8 cellular contexts compared by ENCODE assay signal in genomic region chr7:140673063-140673769, GRCh38. TPM values are rescaled to one million over a fixed set of nuclear protein-coding genes. Genes with fewer than 3 reads are reported as not detected.
A peak's percentile ranks its signal among the peaks of the same experiment; 100 is the strongest.
DNase-seq lines count a peak whose midpoint lies in the region; ATAC-seq, FAIRE-seq and TF ChIP-seq lines count a peak whose summit lies in the region.

No MANE protein-coding gene starts in this region.

- in situ Hi-C loops in HepG2 (cut with HindIII; ENCODE audit: extremely low pct_ligation_motif_present, low pct_unique_long_range_greater_than_20kb) = no loop called here

- H3K9me3 ChIP-seq in HepG2 (ENCODE audit: low read length) = no peaks in the 10 kb centered on the region

- ATAC-seq in GM21390 (IDR thresholded peaks at IDR 0.05; ENCODE audit: unreplicated experiment) (peak; percentile 44), HepG2 (peak; percentile 75)

- peak overlapping the region; percentile 66 for H3K4me3 ChIP-seq in cardiac fibroblast (replicated peaks in 1 of 2; ENCODE audit: low read depth in 2 of 2, low read length in 2 of 2)
- H3K4me3 ChIP-seq in HepG2 (replicated peaks in 1 of 3; ENCODE audit: insufficient read depth in 1 of 3, low read depth in 2 of 3, low read length in 3 of 3) = peak overlapping the region; percentile 60 to 78 (median 63); a peak in 5 of 6 replicates

- POLR2A ChIA-PET in HepG2 (lab: Yijun Ruan, JAX) = interaction anchor here (1.4 to 1.5 kb wide), 2 partner anchors 23 to 330 kb away, joined by 5 read pairs; partner anchors contain the start of gene NDUFB2

- no TSS peak for BruUV-seq in HepG2 (replicated peaks; lab: Mats Ljungman, UMichigan)

- intact Hi-C loops in HepG2 (cut with micrococcal nuclease; ENCODE audit: unreplicated experiment) = no loop called here

- H3K27me3 ChIP-seq in HepG2 (ENCODE audit: control insufficient read depth in 1 of 2, insufficient read depth in 2 of 2, low read length in 2 of 2) = no peaks in the 10 kb centered on the region

- TF ChIP-seq RAD21 in Ishikawa (IDR thresholded peaks at IDR 0.05; ENCODE audit: low read depth) = no peak
- 0 out of 2 replicates have a peak, but pooled peaks have one; percentile 19 for TF ChIP-seq RAD21 in HepG2 (CRISPR knock-in tag; IDR thresholded peaks at IDR 0.05)

- TF ChIP-seq EP300 in Ishikawa (IDR thresholded peaks at IDR 0.05; ENCODE audit: borderline replicate concordance) (0 out of 2 replicates have a peak, but pooled peaks have one; percentile 19), HepG2 (IDR thresholded peaks at IDR 0.05; ENCODE audit: low read depth in 2 of 2, low read length in 2 of 2) (no peak), HepG2 (CRISPR knock-in tag; IDR thresholded peaks at IDR 0.05; ENCODE audit: borderline replicate concordance) (no peak)

- peaks cover 16% of the 10 kb centered on the region for H3K4me1 ChIP-seq in HepG2 (ENCODE audit: insufficient read depth, low read length)

- no peak overlapping the region for H2AFZ ChIP-seq in HepG2 (ENCODE audit: low read length)

- no peaks in the 10 kb centered on the region for H4K20me1 ChIP-seq in HepG2 (ENCODE audit: insufficient read depth, low read length)

- CTCF ChIA-PET in HepG2 (lab: Yijun Ruan, JAX; ENCODE audit: low intra/inter-chr PET ratio, low total read pairs) = no interaction called here

- H3K36me3 ChIP-seq in HepG2 (replicated peaks in 1 of 2; ENCODE audit: control insufficient read depth in 1 of 2, insufficient read depth in 2 of 2, low read length in 2 of 2) = no peaks in the 10 kb centered on the region

- H3K27ac ChIP-seq in VCaP = peak overlapping the region; percentile 99
- no peak overlapping the region for H3K27ac ChIP-seq in HepG2 (ENCODE audit: extremely low read length, insufficient read depth, low read length)

- TF ChIP-seq CTCF in VCaP (conservative IDR thresholded peaks at IDR 0.05) = peak; percentile 12; the same call in 1 of the 2 replicates
- no peak for TF ChIP-seq CTCF in cardiac fibroblast (IDR thresholded peaks at IDR 0.05; ENCODE audit: low read depth, low read length)
- TF ChIP-seq CTCF in HepG2 (CRISPR knock-in tag; IDR thresholded peaks at IDR 0.05) = peak; percentile 28; the same call in 1 of the 2 replicates

- H3K79me2 ChIP-seq in HepG2 (ENCODE audit: insufficient read depth, low read length) = no peaks in the 10 kb centered on the region

- no peak for FAIRE-seq in HepG2 (lab: Jason Lieb, UNC)

- peak overlapping the region; percentile 54; the same call in 1 of the 2 replicates for H3K9ac ChIP-seq in HepG2 (ENCODE audit: insufficient read depth, low read depth, low read length)

- peak; percentile 51 for DNase-seq in DMS53 treated with DMSO at 0.1 percent for 48 hours (lab: John Stamatoyannopoulos, UW; ENCODE audit: unreplicated experiment)
- DNase-seq in cardiac fibroblast (ENCODE audit: low read depth in 2 of 2) = peak in 1 of 2 donors; percentile 23
- DNase-seq in HepG2 (ENCODE audit: low spot score) = no peak
- peak; percentile 53 for DNase-seq in stimulated activated CD4-positive, alpha-beta T cell treated with anti-CD3 and anti-CD28 coated beads, Interleukin-4, amount 100 ng/mL, for 24 hours
- no peak for DNase-seq in NOMO-1 treated with dmso at 0.1 percent for 144 hours (lab: John Stamatoyannopoulos, UW; ENCODE audit: unreplicated experiment)

- H3K4me2 ChIP-seq in HepG2 (ENCODE audit: low read depth, low read length) = peak overlapping the region; percentile 83

- 93% methylated on average over 10 of the region's 72 CpGs for whole genome bisulfite sequencing in HepG2 (ENCODE audit: low lambda C conversion rate)

- no peak for TF ChIP-seq POLR2A in HepG2 (IDR thresholded peaks at IDR 0.05; ENCODE audit: insufficient read depth in 1 of 2, low read depth in 2 of 2, low read length in 2 of 2)

TF ChIP-seq in Ishikawa, 13 proteins besides CTCF, POLR2A, EP300 and RAD21 (continues in another document):
- TF ChIP-seq TEAD4 (IDR thresholded peaks at IDR 0.05) = no peak

RNA-seq across cellular contexts. Expression of gene ADCK2, which starts 0.5 kb away (rescaled TPM):
- 13.0 and 18.8 TPM in 2 replicates for total RNA-seq in HepG2 (2016; rRNA removed; fragmentation: Illumina TruSeq; extraction: Trizol)
- total RNA-seq in HepG2 (2016; cell fraction: cytosol; rRNA removed; fragmentation: Illumina TruSeq; extraction: Trizol; ENCODE audit: low read depth) = 11.3 and 12.9 TPM in 2 replicates
- total RNA-seq in HepG2 (2016; cell fraction: insoluble cytoplasmic fraction; rRNA removed; fragmentation: Illumina TruSeq; extraction: Trizol) = 12.9 and 17.0 TPM in 2 replicates
- total RNA-seq in HepG2 (2016; cell fraction: membrane; rRNA removed; fragmentation: Illumina TruSeq; extraction: Trizol) = 21.8 and 27.4 TPM in 2 replicates
- 9.9 and 12.3 TPM in 2 replicates for total RNA-seq in HepG2 (2016; cell fraction: nucleus; rRNA removed; fragmentation: Illumina TruSeq; extraction: Trizol)
- 8.6 and 11.0 TPM in 2 replicates for polyA plus RNA-seq in HepG2 (2011; rRNA removed)
- 9.4 and 11.4 TPM in 2 replicates for polyA plus RNA-seq in HepG2 (2011; cell fraction: cytosol; rRNA removed)
- polyA plus RNA-seq in HepG2 (2011; cell fraction: nucleus; rRNA removed) = 6.0 and 7.4 TPM in 2 replicates
- 9.1 and 12.8 TPM in 2 replicates for polyA plus RNA-seq in HepG2 (2012)
- polyA plus RNA-seq in HepG2 (2016; cell fraction: cytosol; fragmentation: Illumina TruSeq; extraction: Trizol; ENCODE audit: low read depth) = 8.4 and 11.6 TPM in 2 replicates
- polyA plus RNA-seq in HepG2 (2016; cell fraction: insoluble cytoplasmic fraction; fragmentation: Illumina TruSeq; extraction: Trizol; ENCODE audit: low read depth) = 12.7 and 13.0 TPM in 2 replicates
- 14.0 and 16.5 TPM in 2 replicates for polyA plus RNA-seq in HepG2 (2016; cell fraction: membrane; fragmentation: Illumina TruSeq; extraction: Trizol; ENCODE audit: low read depth)
- 12.7 and 15.1 TPM in 2 replicates for polyA plus RNA-seq in HepG2 (2016; cell fraction: nucleus; fragmentation: Illumina TruSeq; extraction: Trizol; ENCODE audit: insufficient read depth, low read depth)
- 16.6 and 21.9 TPM in 2 replicates for polyA minus RNA-seq in HepG2 (2011; rRNA and poly(A)+ RNA removed; ENCODE audit: low replicate concordance)
- 6.9 and 9.1 TPM in 2 replicates for polyA minus RNA-seq in HepG2 (2011; cell fraction: cytosol; rRNA and poly(A)+ RNA removed)
- 5.5 and 6.8 TPM in 2 replicates for polyA minus RNA-seq in HepG2 (2011; cell fraction: nucleus; rRNA and poly(A)+ RNA removed)

RNA-seq across cellular contexts. Expression of gene NDUFB2, which starts 23.3 kb away (rescaled TPM):
- 221 and 276 TPM in 2 replicates for total RNA-seq in HepG2 (2016; rRNA removed; fragmentation: Illumina TruSeq; extraction: Trizol)
- total RNA-seq in HepG2 (2016; cell fraction: cytosol; rRNA removed; fragmentation: Illumina TruSeq; extraction: Trizol; ENCODE audit: low read depth) = 157 and 214 TPM in 2 replicates
- total RNA-seq in HepG2 (2016; cell fraction: insoluble cytoplasmic fraction; rRNA removed; fragmentation: Illumina TruSeq; extraction: Trizol) = 236 and 320 TPM in 2 replicates
- total RNA-seq in HepG2 (2016; cell fraction: membrane; rRNA removed; fragmentation: Illumina TruSeq; extraction: Trizol) = 201 and 247 TPM in 2 replicates
- 67.5 and 90.6 TPM in 2 replicates for total RNA-seq in HepG2 (2016; cell fraction: nucleus; rRNA removed; fragmentation: Illumina TruSeq; extraction: Trizol)
- 191 and 206 TPM in 2 replicates for polyA plus RNA-seq in HepG2 (2011; rRNA removed)
- polyA plus RNA-seq in HepG2 (2011; cell fraction: cytosol; rRNA removed) = 340 and 406 TPM in 2 replicates
- 77.0 and 82.4 TPM in 2 replicates for polyA plus RNA-seq in HepG2 (2011; cell fraction: nucleus; rRNA removed)
- 92.9 and 110 TPM in 2 replicates for polyA plus RNA-seq in HepG2 (2012)
- polyA plus RNA-seq in HepG2 (2016; cell fraction: cytosol; fragmentation: Illumina TruSeq; extraction: Trizol; ENCODE audit: low read depth) = 164 and 220 TPM in 2 replicates
- polyA plus RNA-seq in HepG2 (2016; cell fraction: insoluble cytoplasmic fraction; fragmentation: Illumina TruSeq; extraction: Trizol; ENCODE audit: low read depth) = 232 and 255 TPM in 2 replicates
- polyA plus RNA-seq in HepG2 (2016; cell fraction: membrane; fragmentation: Illumina TruSeq; extraction: Trizol; ENCODE audit: low read depth) = 160 and 191 TPM in 2 replicates
- polyA plus RNA-seq in HepG2 (2016; cell fraction: nucleus; fragmentation: Illumina TruSeq; extraction: Trizol; ENCODE audit: insufficient read depth, low read depth) = 139 and 150 TPM in 2 replicates
- polyA minus RNA-seq in HepG2 (2011; rRNA and poly(A)+ RNA removed; ENCODE audit: low replicate concordance) = 49.6 and 83.1 TPM in 2 replicates
- polyA minus RNA-seq in HepG2 (2011; cell fraction: cytosol; rRNA and poly(A)+ RNA removed) = 18.0 and 25.3 TPM in 2 replicates
- polyA minus RNA-seq in HepG2 (2011; cell fraction: nucleus; rRNA and poly(A)+ RNA removed) = 15.2 and 16.7 TPM in 2 replicates

RNA-seq across cellular contexts. Expression of gene DENND2A, which starts 32.6 kb away (rescaled TPM):
- total RNA-seq in HepG2 (2016; rRNA removed; fragmentation: Illumina TruSeq; extraction: Trizol) = not detected in 2 replicates
- 0.09 and 0.10 TPM in 2 replicates for total RNA-seq in HepG2 (2016; cell fraction: cytosol; rRNA removed; fragmentation: Illumina TruSeq; extraction: Trizol; ENCODE audit: low read depth)
- not detected in 2 replicates for total RNA-seq in HepG2 (2016; cell fraction: insoluble cytoplasmic fraction; rRNA removed; fragmentation: Illumina TruSeq; extraction: Trizol)
- total RNA-seq in HepG2 (2016; cell fraction: membrane; rRNA removed; fragmentation: Illumina TruSeq; extraction: Trizol) = not detected in 2 replicates
- total RNA-seq in HepG2 (2016; cell fraction: nucleus; rRNA removed; fragmentation: Illumina TruSeq; extraction: Trizol) = not detected in 2 replicates
- polyA plus RNA-seq in HepG2 (2011; rRNA removed) = 0.12 TPM in 1 of 2 replicates, not detected in the other
- polyA plus RNA-seq in HepG2 (2011; cell fraction: cytosol; rRNA removed) = 0.05 TPM in 1 of 2 replicates, not detected in the other
- polyA plus RNA-seq in HepG2 (2011; cell fraction: nucleus; rRNA removed) = not detected in 2 replicates
- polyA plus RNA-seq in HepG2 (2012) = 0.04 and 0.13 TPM in 2 replicates
- polyA plus RNA-seq in HepG2 (2016; cell fraction: cytosol; fragmentation: Illumina TruSeq; extraction: Trizol; ENCODE audit: low read depth) = 0.02 TPM in 1 of 2 replicates, not detected in the other
- polyA plus RNA-seq in HepG2 (2016; cell fraction: insoluble cytoplasmic fraction; fragmentation: Illumina TruSeq; extraction: Trizol; ENCODE audit: low read depth) = not detected in 2 replicates
- polyA plus RNA-seq in HepG2 (2016; cell fraction: membrane; fragmentation: Illumina TruSeq; extraction: Trizol; ENCODE audit: low read depth) = not detected in 2 replicates
- polyA plus RNA-seq in HepG2 (2016; cell fraction: nucleus; fragmentation: Illumina TruSeq; extraction: Trizol; ENCODE audit: insufficient read depth, low read depth) = not detected in 2 replicates
- polyA minus RNA-seq in HepG2 (2011; rRNA and poly(A)+ RNA removed; ENCODE audit: low replicate concordance) = not detected in 2 replicates
- polyA minus RNA-seq in HepG2 (2011; cell fraction: cytosol; rRNA and poly(A)+ RNA removed) = not detected in 2 replicates
- polyA minus RNA-seq in HepG2 (2011; cell fraction: nucleus; rRNA and poly(A)+ RNA removed) = not detected in 2 replicates

Comparison
In these comparisons a context has a peak if more than half of its experiments do, and no peak if none do; other contexts are left out.
1. DNase-seq: peak in DMS53 treated with DMSO at 0.1 percent for 48 hours (single experiment) and stimulated activated CD4-positive, alpha-beta T cell treated with anti-CD3 and anti-CD28 coated beads, Interleukin-4, amount 100 ng/mL, for 24 hours (single experiment); none in HepG2 (single experiment) and NOMO-1 treated with dmso at 0.1 percent for 144 hours (single experiment).